8 cellular contexts compared by ENCODE assay signal in the genomic region with DNA sequence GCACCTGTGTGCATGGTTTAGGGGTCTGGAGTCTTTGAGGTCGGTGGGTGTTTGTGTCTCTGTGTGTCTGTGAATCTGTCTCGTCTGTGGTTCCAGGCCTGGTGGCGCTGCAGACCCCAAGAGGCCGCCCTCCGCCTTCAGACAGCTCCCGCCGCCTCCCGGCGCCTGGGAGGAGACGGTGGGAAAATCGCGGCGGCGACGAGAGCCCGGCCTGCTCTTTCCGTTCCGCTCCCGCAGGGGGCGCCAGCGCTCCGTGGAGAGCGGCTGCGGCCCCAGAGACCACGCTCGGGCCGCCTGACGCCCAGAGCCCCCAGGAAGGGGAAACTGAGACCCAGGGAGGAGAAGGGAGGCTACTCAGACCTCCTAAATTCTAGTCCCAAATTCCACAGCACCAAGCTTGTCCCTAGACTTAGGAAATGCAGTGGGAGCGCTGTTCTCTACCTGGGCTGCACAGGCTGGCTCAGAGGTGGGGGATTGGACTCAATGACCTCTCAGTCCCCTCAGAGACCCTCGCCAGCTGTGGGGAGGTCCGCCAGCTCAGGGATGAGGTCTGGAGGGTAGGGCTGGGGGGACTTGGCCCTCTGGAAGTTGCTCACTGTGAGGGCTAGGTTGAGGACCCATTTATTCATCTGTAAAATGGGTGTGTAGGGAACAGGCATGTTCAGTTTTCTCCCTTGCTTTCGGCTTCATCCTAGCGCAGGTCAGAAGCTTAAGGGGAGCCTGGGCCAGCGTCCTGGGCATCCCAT. TPM values are rescaled to one million over a fixed set of nuclear protein-coding genes. Genes with fewer than 3 reads are reported as not detected.
DNase-seq lines count a peak whose midpoint lies in the region; ATAC-seq lines count a peak whose summit lies in the region.

No MANE protein-coding gene starts in this region.

- no peak overlapping the region for H3K4me3 ChIP-seq in SJSA1

- H3K9me3 ChIP-seq in SJSA1 (replicated peaks), result no peaks in the 10 kb centered on the region

- H3K27me3 ChIP-seq in SJSA1 (replicated peaks), result peaks cover 58% of the 10 kb centered on the region

- H3K36me3 ChIP-seq in SJSA1, result no peaks in the 10 kb centered on the region

- DNase-seq in COR-L47 (lab: John Stamatoyannopoulos, UW) (peak; percentile 26), HT1080 (ENCODE audit: low read depth) (peak; percentile 34), SJSA1 (ENCODE audit: low read depth in 1 of 2, low spot score in 2 of 2) (peak; percentile 52 to 61), astrocyte of the hippocampus (ENCODE audit: low read depth, low spot score) (peak; percentile 70), inferior parietal cortex (ENCODE audit: extremely low spot score) (peak; percentile 60)
- DNase-seq in stimulated activated CD4-positive, alpha-beta T cell treated with anti-CD3 and anti-CD28 coated beads, Interleukin-1b, Interleukin-23, amount 100 ng/mL, for 4 hours (ENCODE audit: low read depth in 2 of 2), result peak; percentile 12 to 29

- no peak overlapping the region for H3K27ac ChIP-seq in SJSA1

- no peak for ATAC-seq in GM18498 (IDR thresholded peaks at IDR 0.05; ENCODE audit: unreplicated experiment)
- ATAC-seq in GM21529 (IDR thresholded peaks at IDR 0.05; ENCODE audit: unreplicated experiment), result no peak

- H3K4me1 ChIP-seq in SJSA1 (replicated peaks), result peaks cover 6% of the 10 kb centered on the region; the same call in 1 of the 2 replicates

RNA-seq across cellular contexts. Expression of a gene that starts 36.9 kb away (rescaled TPM):
- 37.1 and 44.9 TPM in 2 replicates for total RNA-seq in HT1080 (2014; rRNA removed; shearing (Covaris generic))
- polyA plus RNA-seq in HT1080 (2015; cell fraction: cytosol; rRNA removed), result 46.7 and 48.5 TPM in 2 replicates
- 35.1 and 41.6 TPM in 2 replicates for polyA plus RNA-seq in HT1080 (2015; cell fraction: nucleus; rRNA removed)
- 93.1 and 102 TPM in 2 replicates for total RNA-seq in SJSA1 (2014; rRNA removed; shearing (Covaris generic))

RNA-seq across cellular contexts. Expression of a gene that starts 43.5 kb away (rescaled TPM):
- not detected in 2 replicates for total RNA-seq in HT1080 (2014; rRNA removed; shearing (Covaris generic))
- polyA plus RNA-seq in HT1080 (2015; cell fraction: cytosol; rRNA removed), result not detected in 2 replicates
- polyA plus RNA-seq in HT1080 (2015; cell fraction: nucleus; rRNA removed), result not detected in 2 replicates
- total RNA-seq in SJSA1 (2014; rRNA removed; shearing (Covaris generic)), result not detected in 2 replicates
